8 cellular contexts compared by ENCODE assay signal in genomic region chr7:953547-954327, GRCh38.
DNase-seq lines count a peak whose midpoint lies in the region; ATAC-seq lines count a peak whose summit lies in the region.

No MANE protein-coding gene starts in this region.

- H4K20me1 ChIP-seq in BLaER1 treated with 17β-estradiol and CSF1 and Interleukin-3, amounts not matched to agents 10 nM and 100 nM: peaks cover 12 to 33% (median 16%) of the 10 kb centered on the region in 11 experiments; a peak in 18 of 22 replicates

- peaks cover 22% of the 10 kb centered on the region in 2 donors for H3K4me1 Mint-ChIP-seq in stimulated activated naive B cell treated with anti-CD40 and anti-IgM and Interleukin-4, amounts not matched to agents 10 μg/mL and 1 μg/mL and 100 μg/mL, for 72 hours

- peaks cover 0 to 30% (median 13%) of the 10 kb centered on the region in 11 experiments; a peak in 17 of 22 replicates for H3K36me3 ChIP-seq in BLaER1 treated with 17β-estradiol and CSF1 and Interleukin-3, amounts not matched to agents 10 nM and 100 nM

- peaks cover 10 to 12% of the 10 kb centered on the region in 2 donors for H3K27me3 Mint-ChIP-seq in stimulated activated naive B cell treated with anti-CD40 and anti-IgM and Interleukin-4, amounts not matched to agents 10 μg/mL and 1 μg/mL and 100 μg/mL, for 72 hours

- peak; percentile 71 to 80 for DNase-seq in NOMO-1 (lab: John Stamatoyannopoulos, UW; ENCODE audit: unreplicated experiment in 2 of 2)
- DNase-seq in cerebellar nuclear complex (lab: John Stamatoyannopoulos, UW): peak; percentile 63 to 82
- DNase-seq in left kidney (ENCODE audit: low read depth, low spot score): peak; percentile 82
- no peak for DNase-seq in stimulated activated naive B cell treated with anti-CD40 and anti-IgM and Interleukin-4, amounts not matched to agents 10 μg/mL and 1 μg/mL and 100 μg/mL, for 72 hours

- no peaks in the 10 kb centered on the region for H3K9me3 Mint-ChIP-seq in stimulated activated naive B cell treated with anti-CD40 and anti-IgM and Interleukin-4, amounts not matched to agents 10 μg/mL and 1 μg/mL and 100 μg/mL, for 72 hours

- H3K4me3 ChIP-seq in BLaER1 treated with 17β-estradiol and CSF1 and Interleukin-3, amounts not matched to agents 10 nM and 100 nM: peak overlapping the region; percentile 69 to 98 (median 84)

- peaks cover 82 to 92% (median 88%) of the 10 kb centered on the region in 10 experiments for H3K4me1 ChIP-seq in BLaER1 treated with 17β-estradiol and CSF1 and Interleukin-3, amounts not matched to agents 10 nM and 100 nM

- H3K9ac ChIP-seq in BLaER1 treated with 17β-estradiol and CSF1 and Interleukin-3, amounts not matched to agents 10 nM and 100 nM: peak overlapping the region; percentile 79 to 95 (median 92)

- peaks cover 22 to 26% of the 10 kb centered on the region in 2 donors for H3K36me3 Mint-ChIP-seq in stimulated activated naive B cell treated with anti-CD40 and anti-IgM and Interleukin-4, amounts not matched to agents 10 μg/mL and 1 μg/mL and 100 μg/mL, for 72 hours

- no peaks in the 10 kb centered on the region for H3K9me3 ChIP-seq in BLaER1 treated with 17β-estradiol and CSF1 and Interleukin-3, amounts not matched to agents 10 nM and 100 nM (replicated peaks in 1 of 11)

- peak overlapping the region; percentile 69 to 73 for H3K4me3 Mint-ChIP-seq in stimulated activated naive B cell treated with anti-CD40 and anti-IgM and Interleukin-4, amounts not matched to agents 10 μg/mL and 1 μg/mL and 100 μg/mL, for 72 hours

- H3K27ac ChIP-seq in BLaER1 treated with 17β-estradiol and CSF1 and Interleukin-3, amounts not matched to agents 10 nM and 100 nM: peak overlapping the region; percentile 85 to 95 (median 92)

- ATAC-seq in GM21423 (IDR thresholded peaks at IDR 0.05; ENCODE audit: unreplicated experiment): peak; percentile 16
- peak; percentile 52 to 53 for ATAC-seq in stimulated activated naive B cell treated with anti-CD40 and anti-IgM and Interleukin-4, amounts not matched to agents 10 μg/mL and 1 μg/mL and 100 μg/mL, for 72 hours (replicated peaks)
- no peak for ATAC-seq in GM18858 (IDR thresholded peaks at IDR 0.05; ENCODE audit: unreplicated experiment)
- ATAC-seq in HG03457 (IDR thresholded peaks at IDR 0.05; ENCODE audit: unreplicated experiment): no peak

- H3K27ac Mint-ChIP-seq in stimulated activated naive B cell treated with anti-CD40 and anti-IgM and Interleukin-4, amounts not matched to agents 10 μg/mL and 1 μg/mL and 100 μg/mL, for 72 hours: peak overlapping the region; percentile 80

- H3K4me2 ChIP-seq in BLaER1 treated with 17β-estradiol and CSF1 and Interleukin-3, amounts not matched to agents 10 nM and 100 nM: peak overlapping the region; percentile 88 to 100 (median 99)

- no peaks in the 10 kb centered on the region for H3K27me3 ChIP-seq in BLaER1 treated with 17β-estradiol and CSF1 and Interleukin-3, amounts not matched to agents 10 nM and 100 nM

Comparison
In these comparisons a context has a peak if more than half of its experiments do, and no peak if none do; other contexts are left out.
1. ATAC-seq: peak in GM21423 (single experiment) and stimulated activated naive B cell treated with anti-CD40 and anti-IgM and Interleukin-4, amounts not matched to agents 10 μg/mL and 1 μg/mL and 100 μg/mL, for 72 hours (2 of 2); none in GM18858 (single experiment) and HG03457 (single experiment).